In the genomic region with DNA sequence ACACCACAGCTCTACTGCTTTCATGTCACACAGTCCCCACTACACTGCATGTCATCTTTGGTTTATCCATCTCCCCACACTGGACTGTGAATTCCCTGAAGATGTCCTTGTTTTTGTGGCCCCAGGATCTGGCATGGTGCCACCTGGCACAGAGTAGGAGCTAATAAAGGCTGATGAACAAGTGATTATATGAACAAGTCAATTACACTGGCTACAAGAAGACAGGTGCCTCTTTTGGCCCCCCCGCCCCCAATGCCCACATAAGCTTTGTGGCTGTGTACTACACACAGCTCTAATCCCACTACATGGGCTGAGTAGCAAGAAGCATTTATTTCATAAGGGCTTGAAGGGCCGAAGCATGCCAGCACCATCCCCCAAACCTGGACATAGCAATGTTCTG, we compare ENCODE assay signal across 19 cellular contexts. TPM values are rescaled to one million over a fixed set of nuclear protein-coding genes. Genes with fewer than 3 reads are reported as not detected.
DNase-seq lines count a peak whose midpoint lies in the region; ATAC-seq and TF ChIP-seq lines count a peak whose summit lies in the region.
"Had no signal": no experiment of that assay in that cellular context is flagged by ENCODE, and none has a peak within 500 bp of the region (broad histone marks: within the 10 kb centered on the region; RNA-seq: fewer than 3 reads in every experiment).

No MANE protein-coding gene starts in this region.

- TF ChIP-seq CTCF in 22Rv1 (IDR thresholded peaks at IDR 0.05) (no peak), body of pancreas (IDR thresholded peaks at IDR 0.05) (no peak)

- H3K36me3 ChIP-seq in body of pancreas (replicated peaks in 1 of 2; ENCODE audit: insufficient read depth in 1 of 2, low read depth in 2 of 2) = no peaks in the 10 kb centered on the region
- H3K36me3 ChIP-seq: upper lobe of left lung had no signal

- no peak for TF ChIP-seq POLR2A in body of pancreas (IDR thresholded peaks at IDR 0.05)

- no peaks in the 10 kb centered on the region for H3K9me3 ChIP-seq in body of pancreas
- H3K9me3 ChIP-seq: upper lobe of left lung had no signal

- H3K27ac ChIP-seq in 22Rv1 (peak overlapping the region; percentile 99), body of pancreas (peak overlapping the region in 3 of 4 donors; percentile 85 to 94 (median 91))

- H3K4me1 ChIP-seq in body of pancreas = peaks cover 77% of the 10 kb centered on the region

- WGBS in body of pancreas, 2 donors = 83 to 97% methylated on average over 2 of the region's 2 CpGs

- ATAC-seq in body of pancreas (no peak), GM18498 (IDR thresholded peaks at IDR 0.05; ENCODE audit: unreplicated experiment) (no peak), GM18858 (IDR thresholded peaks at IDR 0.05; ENCODE audit: unreplicated experiment) (no peak)
- ATAC-seq: activated naive CD8-positive, alpha-beta T cell treated with anti-CD3 and anti-CD28 coated beads, Interleukin-2, amount 50 U/mL, for 24 hours; right cardiac atrium had no signal

- intact Hi-C loops in body of pancreas (cut with DNase I) = no loop called here

- H3K4me3 ChIP-seq in body of pancreas = no peak overlapping the region
- H3K4me3 ChIP-seq: lung, upper lobe of left lung had no signal

- DNase-seq in DMS79 treated with DMSO at 0.1 percent for 48 hours (lab: John Stamatoyannopoulos, UW) (peak; percentile 26), NCI-H748 (lab: John Stamatoyannopoulos, UW; ENCODE audit: unreplicated experiment) (peak; percentile 84), body of pancreas (no peak), NCI-H2171 (lab: John Stamatoyannopoulos, UW) (no peak), NCI-H2227 (lab: John Stamatoyannopoulos, UW; ENCODE audit: unreplicated experiment) (no peak)
- DNase-seq: ACHN; activated CD4-positive, alpha-beta T cell treated with anti-CD3 and anti-CD28 coated beads for 4 hours; activated naive CD8-positive, alpha-beta T cell treated with anti-CD3 and anti-CD28 coated beads, Interleukin-2, amount 50 U/mL, for 24 hours; activated T-cell treated with anti-CD3 and anti-CD28 coated beads, Interleukin-2, amount 50 U/mL, for 1 hour; DND-41; NCI-H1048; NCI-H526; right cardiac atrium; stimulated activated CD4-positive, alpha-beta T cell treated with anti-CD3 and anti-CD28 coated beads, Interleukin-4, amount 100 ng/mL, for 1 hour; upper lobe of left lung had no signal

- no peaks in the 10 kb centered on the region for H3K27me3 ChIP-seq in body of pancreas
- H3K27me3 ChIP-seq: upper lobe of left lung had no signal

RNA-seq across cellular contexts. Expression of a gene that starts 24.7 kb away (rescaled TPM):
- 10 to 100 TPM; 30.4 to 34.6 TPM for total RNA-seq in body of pancreas

Comparison
In these comparisons a context has a peak if more than half of its experiments do, and no peak if none do; other contexts are left out.
1. DNase-seq: peak in DMS79 treated with DMSO at 0.1 percent for 48 hours (single experiment) and NCI-H748 (single experiment); none in body of pancreas (0 of 4), NCI-H2171 (single experiment) and NCI-H2227 (single experiment).